1 cellular context compared by ENCODE assay signal in genomic region chr3:156535162-156535627, GRCh38.
TF ChIP-seq lines count a peak whose summit lies in the region.

No MANE protein-coding gene starts in this region.

TF ChIP-seq in HEK293, 187 proteins besides CTCF, POLR2A, EP300 and RAD21 (continued from another document and continues in another):
- no peak for TF ChIP-seq ZNF18 (tag by site-specific recombination; IDR thresholded peaks at IDR 0.05)
- TF ChIP-seq ZNF677 (tag by site-specific recombination; IDR thresholded peaks at IDR 0.05): no peak
- no peak for TF ChIP-seq ZNF169 (tag by site-specific recombination; IDR thresholded peaks at IDR 0.05)
- TF ChIP-seq ZNF544 (tag by site-specific recombination; IDR thresholded peaks at IDR 0.05): no peak
- TF ChIP-seq ZNF571 (tag by site-specific recombination; IDR thresholded peaks at IDR 0.05): no peak
- no peak for TF ChIP-seq ZNF423 (tag by site-specific recombination; IDR thresholded peaks at IDR 0.05)
- peak; percentile 80 for TF ChIP-seq SP7 (tag by site-specific recombination; IDR thresholded peaks at IDR 0.05)
- TF ChIP-seq ZNF366 (tag by site-specific recombination; conservative IDR thresholded peaks at IDR 0.05): peak; percentile 64; the same call in 1 of the 2 replicates
- no peak for TF ChIP-seq ZNF48 (tag by site-specific recombination; IDR thresholded peaks at IDR 0.05)
- no peak for TF ChIP-seq ZNF792 (tag by site-specific recombination; IDR thresholded peaks at IDR 0.05)
- TF ChIP-seq ZNF114 (tag by site-specific recombination; IDR thresholded peaks at IDR 0.05): no peak
- TF ChIP-seq SCRT2 (tag by site-specific recombination; IDR thresholded peaks at IDR 0.05): peak; percentile 70
- TF ChIP-seq HIC1 (tag by site-specific recombination; IDR thresholded peaks at IDR 0.05): peak; percentile 80
- TF ChIP-seq ZFP41 (tag by site-specific recombination; IDR thresholded peaks at IDR 0.05; ENCODE audit: borderline replicate concordance): no peak
- no peak for TF ChIP-seq ZNF776 (tag by site-specific recombination; IDR thresholded peaks at IDR 0.05; ENCODE audit: borderline replicate concordance)
- TF ChIP-seq ZNF548 (tag by site-specific recombination; IDR thresholded peaks at IDR 0.05): no peak
- TF ChIP-seq GFI1B (tag by site-specific recombination; IDR thresholded peaks at IDR 0.05): no peak
- TF ChIP-seq ZBTB44 (tag by site-specific recombination; IDR thresholded peaks at IDR 0.05): no peak
- no peak for TF ChIP-seq TRIM28 (IDR thresholded peaks at IDR 0.05; ENCODE audit: borderline replicate concordance, low read length)
- peak; percentile 93 for TF ChIP-seq ZNF660 (tag by site-specific recombination; IDR thresholded peaks at IDR 0.05)
- 0 out of 2 replicates have a peak, but pooled peaks have one; percentile 32 for TF ChIP-seq ZNF10 (tag by site-specific recombination; IDR thresholded peaks at IDR 0.05)
- no peak for TF ChIP-seq RBAK (tag by site-specific recombination; IDR thresholded peaks at IDR 0.05)
- no peak for TF ChIP-seq ZNF513 (tag by site-specific recombination; IDR thresholded peaks at IDR 0.05)
- TF ChIP-seq ZNF580 (tag by site-specific recombination; IDR thresholded peaks at IDR 0.05): no peak
- 0 out of 2 replicates have a peak, but pooled peaks have one; percentile 15 for TF ChIP-seq ZNF639 (tag by site-specific recombination; IDR thresholded peaks at IDR 0.05)
- TF ChIP-seq ZNF521 (tag by site-specific recombination; IDR thresholded peaks at IDR 0.05): no peak
- no peak for TF ChIP-seq ZNF561 (tag by site-specific recombination; IDR thresholded peaks at IDR 0.05; ENCODE audit: borderline replicate concordance)
- no peak for TF ChIP-seq ZNF362 (tag by site-specific recombination; IDR thresholded peaks at IDR 0.05)
- no peak for TF ChIP-seq GLIS2 (tag by site-specific recombination; IDR thresholded peaks at IDR 0.05)
- TF ChIP-seq ZNF560 (tag by site-specific recombination; IDR thresholded peaks at IDR 0.05; ENCODE audit: borderline replicate concordance): no peak
- peak; percentile 37; the same call in 1 of the 2 replicates for TF ChIP-seq IKZF3 (tag by site-specific recombination; IDR thresholded peaks at IDR 0.05)
- TF ChIP-seq PRDM1 (tag by site-specific recombination; IDR thresholded peaks at IDR 0.05): peak; percentile 74
- no peak for TF ChIP-seq ZNF292 (tag by site-specific recombination; IDR thresholded peaks at IDR 0.05; ENCODE audit: borderline replicate concordance, low read depth)
- TF ChIP-seq ZEB2 (tag by site-specific recombination; IDR thresholded peaks at IDR 0.05): peak; percentile 74
- TF ChIP-seq PRDM10 (tag by site-specific recombination; IDR thresholded peaks at IDR 0.05): peak; percentile 67
- TF ChIP-seq ZSCAN18 (tag by site-specific recombination; IDR thresholded peaks at IDR 0.05): no peak
- TF ChIP-seq ZNF174 (tag by site-specific recombination; IDR thresholded peaks at IDR 0.05): no peak
- no peak for TF ChIP-seq ZNF175 (tag by site-specific recombination; IDR thresholded peaks at IDR 0.05)
- TF ChIP-seq TCF7L2 (IDR thresholded peaks at IDR 0.05; ENCODE audit: borderline replicate concordance, low read depth, low read length): no peak
- no peak for TF ChIP-seq ZNF624 (tag by site-specific recombination; IDR thresholded peaks at IDR 0.05)
- peak; percentile 73 for TF ChIP-seq ZNF629 (tag by site-specific recombination; IDR thresholded peaks at IDR 0.05)
- TF ChIP-seq ZFHX2 (tag by site-specific recombination; conservative IDR thresholded peaks at IDR 0.05): no peak
- TF ChIP-seq ZNF37A (tag by site-specific recombination; IDR thresholded peaks at IDR 0.05): no peak
- no peak for TF ChIP-seq EGR2 (tag by site-specific recombination; IDR thresholded peaks at IDR 0.05; ENCODE audit: low read depth)
- TF ChIP-seq ZNF184 (tag by site-specific recombination; IDR thresholded peaks at IDR 0.05): no peak
- no peak for TF ChIP-seq ZNF302 (tag by site-specific recombination; IDR thresholded peaks at IDR 0.05; ENCODE audit: low read depth)
- no peak for TF ChIP-seq GLI2 (tag by site-specific recombination; IDR thresholded peaks at IDR 0.05; ENCODE audit: borderline replicate concordance, low read depth)
- TF ChIP-seq BCL11B (tag by site-specific recombination; IDR thresholded peaks at IDR 0.05; ENCODE audit: low read depth): no peak
- TF ChIP-seq ZSCAN4 (tag by site-specific recombination; IDR thresholded peaks at IDR 0.05): no peak
- TF ChIP-seq ZXDB (tag by site-specific recombination; IDR thresholded peaks at IDR 0.05): no peak
- TF ChIP-seq ZNF692 (tag by site-specific recombination; IDR thresholded peaks at IDR 0.05): 0 out of 2 replicates have a peak, but pooled peaks have one; percentile 47
